8 cellular contexts compared by ENCODE assay signal in the genomic region with DNA sequence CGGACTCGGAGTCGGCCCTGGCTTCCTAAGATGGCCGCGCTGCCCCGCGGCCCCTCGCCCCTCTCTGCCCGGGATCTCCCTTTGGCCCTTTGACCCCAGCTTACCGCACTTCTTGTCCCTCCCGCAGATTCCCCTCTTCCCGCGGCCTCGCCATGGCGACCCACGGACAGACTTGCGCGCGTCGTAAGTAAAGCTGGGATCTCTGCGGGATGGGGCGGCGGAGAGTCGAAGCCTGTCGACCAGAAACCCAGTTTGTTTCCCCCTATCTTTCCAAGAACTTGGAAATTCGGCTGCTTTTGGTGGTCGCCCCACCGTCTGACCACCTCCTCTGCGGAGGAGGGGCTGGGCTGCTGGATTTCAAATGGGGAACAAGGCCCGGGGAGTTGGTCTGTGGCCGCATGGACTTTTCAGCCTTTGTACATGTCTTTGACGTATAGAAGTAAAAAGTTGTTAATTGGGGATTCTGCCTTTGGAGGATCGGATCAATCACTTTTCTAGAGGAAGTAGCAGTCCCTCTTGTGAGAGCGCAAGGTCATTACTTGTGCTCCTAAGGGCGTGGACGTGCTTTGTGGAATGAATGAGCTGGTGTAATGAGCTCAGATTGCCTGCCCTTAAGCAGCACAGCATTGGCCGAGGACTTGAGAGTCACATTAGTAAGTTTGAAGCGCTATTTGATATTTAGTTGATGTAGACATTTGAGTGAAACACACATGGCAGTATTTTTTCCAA. TPM values are rescaled to one million over a fixed set of nuclear protein-coding genes. Genes with fewer than 3 reads are reported as not detected.
A peak's percentile ranks its signal among the peaks of the same experiment; 100 is the strongest.
DNase-seq lines count a peak whose midpoint lies in the region; ATAC-seq and TF ChIP-seq lines count a peak whose summit lies in the region.

No MANE protein-coding gene starts in this region.

- peaks cover 54% of the 10 kb centered on the region for H3K36me3 Mint-ChIP-seq in activated T-cell treated with anti-CD3 and anti-CD28 coated beads, Interleukin-2, amount 50 U/mL, for 24 hours (ENCODE audit: low read depth)
- peaks cover 13% of the 10 kb centered on the region for H3K36me3 Mint-ChIP-seq in osteocyte (ENCODE audit: unreplicated experiment)

- H3K36me3 ChIP-seq in KOPT-K1 (ENCODE audit: insufficient read depth, low read length): peaks cover 44% of the 10 kb centered on the region

- H3K27ac Mint-ChIP-seq in activated T-cell treated with anti-CD3 and anti-CD28 coated beads, Interleukin-2, amount 50 U/mL, for 24 hours: peak overlapping the region; percentile 100
- H3K27ac Mint-ChIP-seq in osteocyte (ENCODE audit: unreplicated experiment): peak overlapping the region; percentile 92

- H3K4me3 ChIP-seq in fibroblast of the aortic adventitia (ENCODE audit: low read depth, low read length): peak overlapping the region; percentile 91

- no peaks in the 10 kb centered on the region for H3K9me3 Mint-ChIP-seq in activated T-cell treated with anti-CD3 and anti-CD28 coated beads, Interleukin-2, amount 50 U/mL, for 24 hours
- no peaks in the 10 kb centered on the region for H3K9me3 Mint-ChIP-seq in osteocyte (ENCODE audit: unreplicated experiment)

- H3K4me3 Mint-ChIP-seq in activated T-cell treated with anti-CD3 and anti-CD28 coated beads, Interleukin-2, amount 50 U/mL, for 24 hours: peak overlapping the region; percentile 91
- peak overlapping the region; percentile 99 for H3K4me3 Mint-ChIP-seq in osteocyte (ENCODE audit: unreplicated experiment)

- H3K27me3 Mint-ChIP-seq in activated T-cell treated with anti-CD3 and anti-CD28 coated beads, Interleukin-2, amount 50 U/mL, for 24 hours: no peaks in the 10 kb centered on the region
- no peaks in the 10 kb centered on the region for H3K27me3 Mint-ChIP-seq in osteocyte (ENCODE audit: unreplicated experiment)

- H3K27ac ChIP-seq in KOPT-K1 (ENCODE audit: low read depth, low read length, poor library complexity, severe bottlenecking): peak overlapping the region; percentile 92

- peaks cover 48% of the 10 kb centered on the region for H3K4me1 Mint-ChIP-seq in activated T-cell treated with anti-CD3 and anti-CD28 coated beads, Interleukin-2, amount 50 U/mL, for 24 hours (ENCODE audit: low read depth)
- H3K4me1 Mint-ChIP-seq in osteocyte (ENCODE audit: unreplicated experiment): peaks cover 28% of the 10 kb centered on the region

- DNase-seq in NCI-H146 (lab: John Stamatoyannopoulos, UW) (peak; percentile 44), NCI-H146 treated with DMSO at 0.1 percent for 48 hours (lab: John Stamatoyannopoulos, UW; ENCODE audit: unreplicated experiment) (no peak), fibroblast of the aortic adventitia (ENCODE audit: low read depth) (peak; percentile 57), osteocyte (ENCODE audit: extremely low spot score, unreplicated experiment) (no peak)
- DNase-seq in activated T-cell treated with anti-CD3 and anti-CD28 coated beads, Interleukin-2, amount 50 U/mL, for 24 hours: peak; percentile 44

- no peaks in the 10 kb centered on the region for H3K9me3 ChIP-seq in KOPT-K1 (ENCODE audit: insufficient read depth, low read length, poor library complexity, severe bottlenecking)

- TF ChIP-seq CTCF in fibroblast of the aortic adventitia (IDR thresholded peaks at IDR 0.05; ENCODE audit: insufficient read depth, low read length) (no peak), osteocyte (IDR thresholded peaks at IDR 0.05) (no peak)

- no peak for ATAC-seq in HG03520 (IDR thresholded peaks at IDR 0.05; ENCODE audit: unreplicated experiment)
- no peak for ATAC-seq in GM18511 (IDR thresholded peaks at IDR 0.05; ENCODE audit: unreplicated experiment)

RNA-seq across cellular contexts. Expression of gene VDAC2, which starts 0.6 kb away (rescaled TPM):
- total RNA-seq in fibroblast of the aortic adventitia (ENCODE audit: low replicate concordance) (94.6 and 174 TPM in 2 replicates), osteocyte (130 TPM in 2 replicates)

RNA-seq across cellular contexts. Expression of gene COMTD1, which starts 24.6 kb away (rescaled TPM):
- total RNA-seq in fibroblast of the aortic adventitia (ENCODE audit: low replicate concordance) (7.0 and 16.3 TPM in 2 replicates), osteocyte (12.9 and 15.7 TPM in 2 replicates)

Comparison
In these comparisons a context has a peak if more than half of its experiments do, and no peak if none do; other contexts are left out.
1. DNase-seq: peak in NCI-H146 (single experiment), activated T-cell treated with anti-CD3 and anti-CD28 coated beads, Interleukin-2, amount 50 U/mL, for 24 hours (single experiment) and fibroblast of the aortic adventitia (single experiment); none in NCI-H146 treated with DMSO at 0.1 percent for 48 hours (single experiment) and osteocyte (single experiment).